1 cellular context compared by ENCODE assay signal in the genomic region with DNA sequence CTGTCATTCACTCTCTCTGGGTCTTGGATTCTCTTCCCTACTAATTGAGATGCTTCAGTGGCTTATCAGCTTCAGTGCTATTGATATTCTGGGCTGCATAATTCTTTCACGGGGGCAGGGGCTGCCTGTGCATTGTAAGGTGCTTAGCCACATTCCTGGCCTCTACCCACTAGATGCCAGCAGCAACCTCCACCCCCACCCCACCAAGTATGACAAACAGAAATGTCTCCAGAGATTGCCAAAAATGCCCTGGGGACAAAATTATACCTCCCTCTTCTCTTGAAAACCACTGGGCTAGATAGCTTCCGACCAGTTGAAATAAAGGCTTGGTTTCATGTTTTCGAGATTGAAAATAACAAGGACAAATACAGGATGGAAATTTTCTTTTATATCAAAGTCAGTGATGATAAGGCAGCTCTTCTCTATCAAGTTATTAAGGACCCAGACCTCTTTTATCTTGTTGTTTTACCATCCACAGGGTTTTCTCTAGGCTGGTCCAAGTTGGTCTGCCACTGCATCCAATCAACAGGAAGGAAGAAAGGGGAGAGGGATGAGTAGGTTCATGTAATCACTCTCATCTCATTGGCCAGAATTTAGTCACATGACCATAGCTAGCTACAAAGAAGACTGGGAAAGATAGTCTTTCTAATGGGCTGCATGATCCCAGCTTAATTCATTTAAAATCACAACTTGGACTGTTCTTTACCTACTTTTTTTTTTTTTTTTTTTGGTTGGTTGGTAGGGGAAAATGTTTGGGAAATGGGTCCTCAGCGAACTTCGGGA.
TF ChIP-seq lines count a peak whose summit lies in the region.

No MANE protein-coding gene starts in this region.

TF ChIP-seq in GM23338, 12 proteins besides CTCF, POLR2A, EP300 and RAD21 (continued from another document):
- no peak for TF ChIP-seq STAT1 (IDR thresholded peaks at IDR 0.05; ENCODE audit: unreplicated experiment)
- TF ChIP-seq ZNF114 (CRISPR knock-in tag; IDR thresholded peaks at IDR 0.05), result no peak
- no peak for TF ChIP-seq POLR2AphosphoS5 (IDR thresholded peaks at IDR 0.05; ENCODE audit: low read depth)
- no peak for TF ChIP-seq CREB1 (CRISPR knock-in tag; IDR thresholded peaks at IDR 0.05; ENCODE audit: low read depth)
- TF ChIP-seq NANOG (IDR thresholded peaks at IDR 0.05; ENCODE audit: borderline replicate concordance), result no peak
